Comparison of ENCODE assay signal across 1 cellular context in genomic region chr14:97771340-97772045, GRCh38.
TF ChIP-seq lines count a peak whose summit lies in the region.

No MANE protein-coding gene starts in this region.

TF ChIP-seq in HCT116, 20 proteins besides CTCF, POLR2A, EP300 and RAD21 (continued from another document):
- TF ChIP-seq MAX (IDR thresholded peaks at IDR 0.05) (no peak), REST (IDR thresholded peaks at IDR 0.05; ENCODE audit: low read depth) (no peak), YY1 (IDR thresholded peaks at IDR 0.05; ENCODE audit: extremely low read depth, insufficient replicate concordance, low read depth, low read length) (no peak), EZH2 (IDR thresholded peaks at IDR 0.05) (no peak), CEBPB (IDR thresholded peaks at IDR 0.05; ENCODE audit: low read depth) (no peak), ELF1 (IDR thresholded peaks at IDR 0.05; ENCODE audit: borderline replicate concordance, low read depth) (no peak), SP1 (IDR thresholded peaks at IDR 0.05; ENCODE audit: low read depth) (no peak), EGR1 (IDR thresholded peaks at IDR 0.05; ENCODE audit: low read depth) (no peak)
